ENCODE assay signal across 12 cellular contexts in genomic region chrX:3549442-3549875, GRCh38.
DNase-seq lines count a peak whose midpoint lies in the region; TF ChIP-seq lines count a peak whose summit lies in the region.
"Had no signal": no experiment of that assay in that cellular context is flagged by ENCODE, and none has a peak within 500 bp of the region (broad histone marks: within the 10 kb centered on the region; RNA-seq: fewer than 3 reads in every experiment).

No MANE protein-coding gene starts in this region.

- no peak overlapping the region for H2AK5ac ChIP-seq in mesendoderm (ENCODE audit: low read length)

- H3K9me3 ChIP-seq in subcutaneous abdominal adipose tissue (ENCODE audit: control insufficient read depth in 5 of 5, low read length in 5 of 5): no peaks in the 10 kb centered on the region
- no peaks in the 10 kb centered on the region for H3K9me3 ChIP-seq in colonic mucosa

- peak; percentile 20 for DNase-seq in NCI-H2227 (lab: John Stamatoyannopoulos, UW; ENCODE audit: unreplicated experiment)
- DNase-seq in NCI-H2227 treated with DMSO at 0.1 percent for 48 hours (lab: John Stamatoyannopoulos, UW): no peak
- DNase-seq in NOMO-1 treated with dmso at 0.1 percent for 144 hours (lab: John Stamatoyannopoulos, UW; ENCODE audit: unreplicated experiment): peak; percentile 6
- DNase-seq in fibroblast of the aortic adventitia (ENCODE audit: low read depth): peak; percentile 64
- DNase-seq in mesendoderm: no peak
- no peak for DNase-seq in colonic mucosa
- no peak for DNase-seq in activated T-cell treated with anti-CD3 and anti-CD28 coated beads, Interleukin-2, amount 50 U/mL, for 24 hours
- DNase-seq: activated T-cell treated with anti-CD3 and anti-CD28 coated beads, Interleukin-2, amount 50 U/mL, for 1 hour had no signal

- H3K4me2 ChIP-seq in mesendoderm (ENCODE audit: low read length): no peak overlapping the region

- no peak overlapping the region for H3K4me3 Mint-ChIP-seq in activated T-cell treated with anti-CD3 and anti-CD28 coated beads, Interleukin-2, amount 50 U/mL, for 24 hours
- H3K4me3 Mint-ChIP-seq: B cell; stimulated activated naive CD8-positive, alpha-beta T cell treated with anti-CD3 and anti-CD28 coated beads, Interleukin-15, Interleukin-2, amounts not matched to agents 100 ng/mL and 50 ng/mL, for 24 hours had no signal

- no peak overlapping the region for H2BK15ac ChIP-seq in mesendoderm (replicated peaks; ENCODE audit: low read depth)

- no peaks in the 10 kb centered on the region for H3K9me3 Mint-ChIP-seq in activated T-cell treated with anti-CD3 and anti-CD28 coated beads, Interleukin-2, amount 50 U/mL, for 24 hours
- H3K9me3 Mint-ChIP-seq: stimulated activated naive CD8-positive, alpha-beta T cell treated with anti-CD3 and anti-CD28 coated beads, Interleukin-15, Interleukin-2, amounts not matched to agents 100 ng/mL and 50 ng/mL, for 24 hours had no signal

- H3K27me3 ChIP-seq in subcutaneous abdominal adipose tissue (ENCODE audit: control insufficient read depth in 5 of 5, insufficient read depth in 4 of 5, low read length in 5 of 5) (no peaks in the 10 kb centered on the region), mesendoderm (ENCODE audit: insufficient read depth, low read length, poor library complexity) (no peaks in the 10 kb centered on the region), colonic mucosa (no peaks in the 10 kb centered on the region)

- peaks cover 14% of the 10 kb centered on the region for H3K27me3 Mint-ChIP-seq in activated T-cell treated with anti-CD3 and anti-CD28 coated beads, Interleukin-2, amount 50 U/mL, for 24 hours
- H3K27me3 Mint-ChIP-seq: stimulated activated naive CD8-positive, alpha-beta T cell treated with anti-CD3 and anti-CD28 coated beads, Interleukin-15, Interleukin-2, amounts not matched to agents 100 ng/mL and 50 ng/mL, for 24 hours had no signal

- no peak overlapping the region for H2BK5ac ChIP-seq in mesendoderm (ENCODE audit: low read length)

- intact Hi-C loops in colonic mucosa (cut with DNase I): no loop called here

- no peak overlapping the region for H3K4ac ChIP-seq in mesendoderm (ENCODE audit: low read depth, low read length)

- peak overlapping the region in 1 of 5 donors; percentile 30 for H3K9ac ChIP-seq in subcutaneous abdominal adipose tissue (ENCODE audit: low read length in 5 of 5)
- no peak overlapping the region for H3K9ac ChIP-seq in mesendoderm (ENCODE audit: low read length)
- H3K9ac ChIP-seq in colonic mucosa (ENCODE audit: low read depth in 2 of 2, low read length in 2 of 2): no peak overlapping the region

- no peaks in the 10 kb centered on the region for H3K79me1 ChIP-seq in mesendoderm (ENCODE audit: low read length)

- H3K36me3 ChIP-seq in subcutaneous abdominal adipose tissue (ENCODE audit: control insufficient read depth in 5 of 5, insufficient read depth in 5 of 5, low read length in 5 of 5): no peaks in the 10 kb centered on the region
- no peaks in the 10 kb centered on the region for H3K36me3 ChIP-seq in mesendoderm (ENCODE audit: control insufficient read depth, insufficient read depth, low read length)
- H3K36me3 ChIP-seq in colonic mucosa: no peaks in the 10 kb centered on the region

- no peak overlapping the region for H4K8ac ChIP-seq in mesendoderm (ENCODE audit: low read depth, low read length)

- H3K79me2 ChIP-seq in mesendoderm (ENCODE audit: control insufficient read depth, insufficient read depth, low read length): no peaks in the 10 kb centered on the region

- H3K4me3 ChIP-seq in fibroblast of the aortic adventitia (ENCODE audit: low read depth, low read length) (peak overlapping the region; percentile 48), subcutaneous abdominal adipose tissue (ENCODE audit: low read depth in 1 of 5, low read length in 5 of 5) (peak overlapping the region; percentile 44 to 54 (median 51)), mesendoderm (ENCODE audit: low read length) (no peak overlapping the region), colonic mucosa (no peak overlapping the region)

- no peak overlapping the region for H3K23ac ChIP-seq in mesendoderm (ENCODE audit: low read length)

- H3K36me3 Mint-ChIP-seq in activated T-cell treated with anti-CD3 and anti-CD28 coated beads, Interleukin-2, amount 50 U/mL, for 24 hours (ENCODE audit: low read depth): no peaks in the 10 kb centered on the region

- peaks cover 7 to 18% (median 13%) of the 10 kb centered on the region in 5 donors for H3K4me1 ChIP-seq in subcutaneous abdominal adipose tissue (ENCODE audit: control insufficient read depth in 5 of 5, insufficient read depth in 5 of 5, low read length in 5 of 5)
- H3K4me1 ChIP-seq in mesendoderm (ENCODE audit: control insufficient read depth, low read depth, low read length): no peaks in the 10 kb centered on the region
- no peaks in the 10 kb centered on the region for H3K4me1 ChIP-seq in colonic mucosa

- peak overlapping the region; percentile 57 for H3K27ac ChIP-seq in subcutaneous abdominal adipose tissue (ENCODE audit: low read depth, low read length)
- no peak overlapping the region for H3K27ac ChIP-seq in mesendoderm (ENCODE audit: low read depth, low read length)
- H3K27ac ChIP-seq in colonic mucosa: no peak overlapping the region
- H3K27ac ChIP-seq: epithelial cell of prostate had no signal

- no peak overlapping the region for H2BK120ac ChIP-seq in mesendoderm (ENCODE audit: low read depth, low read length)

- H3K27ac Mint-ChIP-seq in activated T-cell treated with anti-CD3 and anti-CD28 coated beads, Interleukin-2, amount 50 U/mL, for 24 hours: no peak overlapping the region
- H3K27ac Mint-ChIP-seq: B cell; stimulated activated naive CD8-positive, alpha-beta T cell treated with anti-CD3 and anti-CD28 coated beads, Interleukin-15, Interleukin-2, amounts not matched to agents 100 ng/mL and 50 ng/mL, for 24 hours had no signal

- H3K18ac ChIP-seq in mesendoderm (ENCODE audit: low read length): no peak overlapping the region

- no CpG with 5 or more reads among the region's 12 CpGs for WGBS in mesendoderm (ENCODE audit: extremely low coverage, insufficient coverage, low lambda C conversion rate)

- no peaks in the 10 kb centered on the region for H3K4me1 Mint-ChIP-seq in activated T-cell treated with anti-CD3 and anti-CD28 coated beads, Interleukin-2, amount 50 U/mL, for 24 hours (ENCODE audit: low read depth)
- H3K4me1 Mint-ChIP-seq: B cell had no signal

- TF ChIP-seq CTCF in fibroblast of the aortic adventitia (IDR thresholded peaks at IDR 0.05; ENCODE audit: insufficient read depth, low read length) (no peak), colonic mucosa (IDR thresholded peaks at IDR 0.05) (no peak)

- no peak overlapping the region for H4K5ac ChIP-seq in mesendoderm (ENCODE audit: low read length)

- no peak overlapping the region for H3K56ac ChIP-seq in mesendoderm (ENCODE audit: low read length)

Comparison
In these comparisons a context has a peak if more than half of its experiments do, and no peak if none do; other contexts are left out.
1. DNase-seq: peak in NCI-H2227 (single experiment), NOMO-1 treated with dmso at 0.1 percent for 144 hours (single experiment) and fibroblast of the aortic adventitia (single experiment); none in NCI-H2227 treated with DMSO at 0.1 percent for 48 hours (single experiment), mesendoderm (single experiment), colonic mucosa (single experiment) and activated T-cell treated with anti-CD3 and anti-CD28 coated beads, Interleukin-2, amount 50 U/mL, for 24 hours (single experiment).
2. H3K4me3 ChIP-seq: peak in fibroblast of the aortic adventitia (single experiment) and subcutaneous abdominal adipose tissue (5 of 5); none in mesendoderm (single experiment) and colonic mucosa (single experiment).